27 cellular contexts compared by ENCODE assay signal in the genomic region with DNA sequence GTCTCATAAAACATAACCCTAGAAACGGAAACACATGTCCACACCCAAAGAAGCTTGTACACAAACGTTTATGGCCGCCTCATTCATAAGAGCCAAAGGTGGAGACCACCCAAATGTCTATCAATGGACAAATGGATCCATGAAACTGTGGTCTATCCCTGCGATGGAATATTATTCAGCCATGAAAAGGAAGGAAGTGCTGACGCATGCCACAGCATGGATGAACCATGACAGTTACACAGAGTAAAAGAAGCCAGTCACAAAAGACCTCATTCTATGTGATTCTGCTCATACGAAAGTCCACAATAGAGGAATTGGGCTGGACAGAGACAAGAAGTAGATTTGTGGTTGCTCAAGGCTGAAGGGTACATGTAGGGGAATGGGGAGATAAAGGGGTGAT.
"Had no signal": no experiment of that assay in that cellular context is flagged by ENCODE, and none has a peak within 500 bp of the region (broad histone marks: within the 10 kb centered on the region; RNA-seq: fewer than 3 reads in every experiment).

No MANE protein-coding gene starts in this region.

- H3K27me3 Mint-ChIP-seq: stimulated activated naive CD8-positive, alpha-beta T cell treated with anti-CD3 and anti-CD28 coated beads, Interleukin-15, amount 100 ng/mL, for 72 hours had no signal

- H2AFZ ChIP-seq: hepatocyte had no signal

- H3K36me3 Mint-ChIP-seq: naive thymus-derived CD4-positive, alpha-beta T cell had no signal

- ATAC-seq: foreskin keratinocyte; gastroesophageal sphincter; heart left ventricle; left lobe of liver; naive thymus-derived CD4-positive, alpha-beta T cell; stimulated activated naive CD8-positive, alpha-beta T cell treated with anti-CD3 and anti-CD28 coated beads, Interleukin-15, amount 100 ng/mL, for 72 hours; upper lobe of right lung had no signal

- H3K4me3 Mint-ChIP-seq: dendritic cell treated with granulocyte-macrophage colony-stimulating factor and Interleukin-4, amounts not matched to agents 40 ng/mL and 50 ng/mL, for 4 days; endodermal cell; naive thymus-derived CD4-positive, alpha-beta T cell; nephron; stimulated activated naive CD8-positive, alpha-beta T cell treated with anti-CD3 and anti-CD28 coated beads, Interleukin-15, amount 100 ng/mL, for 72 hours had no signal

- H3K9me3 Mint-ChIP-seq: dendritic cell treated with granulocyte-macrophage colony-stimulating factor and Interleukin-4, amounts not matched to agents 40 ng/mL and 50 ng/mL, for 4 days; endodermal cell; nephron; stimulated activated naive CD8-positive, alpha-beta T cell treated with anti-CD3 and anti-CD28 coated beads, Interleukin-15, amount 100 ng/mL, for 72 hours had no signal

- H3K27me3 ChIP-seq: colonic mucosa, esophagus muscularis mucosa, foreskin keratinocyte, gastroesophageal sphincter, heart left ventricle, hepatocyte, right atrium auricular region, suprapubic skin, transverse colon, upper lobe of right lung, uterus had no signal

- H3K4me2 ChIP-seq: hepatocyte had no signal

- H3K27ac ChIP-seq: colonic mucosa, foreskin keratinocyte, heart left ventricle, hepatocyte, prostate gland, right atrium auricular region, skin epidermis, suprapubic skin, transverse colon, upper lobe of right lung, uterus had no signal

- H3K4me3 ChIP-seq: colonic mucosa, esophagus muscularis mucosa, gastroesophageal sphincter, heart left ventricle, hepatocyte, prostate gland, right atrium auricular region, skin epidermis, suprapubic skin, transverse colon, upper lobe of right lung, uterus had no signal

- H3K27ac Mint-ChIP-seq: dendritic cell treated with granulocyte-macrophage colony-stimulating factor and Interleukin-4, amounts not matched to agents 40 ng/mL and 50 ng/mL, for 4 days; endodermal cell; naive thymus-derived CD4-positive, alpha-beta T cell; nephron; stimulated activated naive CD8-positive, alpha-beta T cell treated with anti-CD3 and anti-CD28 coated beads, Interleukin-15, amount 100 ng/mL, for 72 hours had no signal

- H3K4me1 ChIP-seq: foreskin keratinocyte, prostate gland, right atrium auricular region, upper lobe of right lung, uterus had no signal

- H3K4me1 Mint-ChIP-seq: stimulated activated naive CD8-positive, alpha-beta T cell treated with anti-CD3 and anti-CD28 coated beads, Interleukin-15, amount 100 ng/mL, for 72 hours had no signal

- DNase-seq: colonic mucosa; effector CD8-positive, alpha-beta T cell; endodermal cell; foreskin keratinocyte; heart left ventricle; kidney; mesendoderm; midbrain; naive thymus-derived CD4-positive, alpha-beta T cell; stimulated activated CD4-positive, alpha-beta T cell treated with anti-CD3 and anti-CD28 coated beads, Interleukin-1b, Interleukin-23, amount 100 ng/mL, for 48 hours; stimulated activated CD4-positive, alpha-beta T cell treated with anti-CD3 and anti-CD28 coated beads, Interleukin-4, amount 100 ng/mL, for 1 hour; stimulated activated CD8-positive, alpha-beta memory T cell treated with anti-CD3 and anti-CD28 coated beads, Interleukin-4, amount 100 ng/mL, for 48 hours; stimulated activated naive CD4-positive, alpha-beta T cell; stimulated activated naive CD8-positive, alpha-beta T cell treated with anti-CD3 and anti-CD28 coated beads, Interleukin-15, amount 100 ng/mL, for 72 hours; transverse colon; upper lobe of right lung; uterus had no signal

- H3K9me3 ChIP-seq: colonic mucosa, esophagus muscularis mucosa, gastroesophageal sphincter, heart left ventricle, prostate gland, right atrium auricular region, suprapubic skin, transverse colon, upper lobe of right lung, uterus had no signal

- H3K79me2 ChIP-seq: hepatocyte had no signal

- H3K36me3 ChIP-seq: colonic mucosa, esophagus muscularis mucosa, gastroesophageal sphincter, heart left ventricle, prostate gland, right atrium auricular region, suprapubic skin, transverse colon, upper lobe of right lung, uterus had no signal
